8 cellular contexts compared by ENCODE assay signal in genomic region chr1:181479137-181479745, GRCh38. TPM values are rescaled to one million over a fixed set of nuclear protein-coding genes. Genes with fewer than 3 reads are reported as not detected.
DNase-seq lines count a peak whose midpoint lies in the region; ATAC-seq and FAIRE-seq lines count a peak whose summit lies in the region.

No MANE protein-coding gene starts in this region.

- H3K4me1 Mint-ChIP-seq in activated naive CD8-positive, alpha-beta T cell treated with anti-CD3 and anti-CD28 coated beads, Interleukin-2, amount 50 U/mL, for 24 hours: peaks cover 7% of the 10 kb centered on the region

- intact Hi-C loops in left cardiac atrium (cut with DNase I): loop anchor here in 1 of 2 donors (1.0 to 5.0 kb wide), 3 partner anchors 197 to 603 kb away; no protein-coding TSS in a partner anchor

- peak; percentile 58 for ATAC-seq in activated naive CD8-positive, alpha-beta T cell treated with anti-CD3 and anti-CD28 coated beads, Interleukin-2, amount 50 U/mL, for 24 hours
- ATAC-seq in left cardiac atrium (peak; percentile 88 to 91), HG02623 (IDR thresholded peaks at IDR 0.05; ENCODE audit: unreplicated experiment) (no peak)

- no peak overlapping the region for H3K27ac Mint-ChIP-seq in activated naive CD8-positive, alpha-beta T cell treated with anti-CD3 and anti-CD28 coated beads, Interleukin-2, amount 50 U/mL, for 24 hours

- H3K27me3 Mint-ChIP-seq in activated naive CD8-positive, alpha-beta T cell treated with anti-CD3 and anti-CD28 coated beads, Interleukin-2, amount 50 U/mL, for 24 hours: peaks cover 31% of the 10 kb centered on the region

- no peaks in the 10 kb centered on the region for H3K9me3 Mint-ChIP-seq in activated naive CD8-positive, alpha-beta T cell treated with anti-CD3 and anti-CD28 coated beads, Interleukin-2, amount 50 U/mL, for 24 hours

- DNase-seq in DMS 273 treated with DMSO at 0.1 percent for 48 hours (lab: John Stamatoyannopoulos, UW) (peak; percentile 11), GM19239 (ENCODE audit: insufficient read length, low spot score) (peak; percentile 66), HK-2 (ENCODE audit: unreplicated experiment) (peak; percentile 22), NCI-H748 (lab: John Stamatoyannopoulos, UW; ENCODE audit: unreplicated experiment) (peak; percentile 62), left cardiac atrium (peak; percentile 43), renal cortical epithelial cell (ENCODE audit: low read depth) (peak; percentile 65)
- peak; percentile 10 for DNase-seq in activated naive CD8-positive, alpha-beta T cell treated with anti-CD3 and anti-CD28 coated beads, Interleukin-2, amount 50 U/mL, for 24 hours

- no peak overlapping the region for H3K4me3 Mint-ChIP-seq in activated naive CD8-positive, alpha-beta T cell treated with anti-CD3 and anti-CD28 coated beads, Interleukin-2, amount 50 U/mL, for 24 hours

- no peaks in the 10 kb centered on the region for H3K36me3 Mint-ChIP-seq in activated naive CD8-positive, alpha-beta T cell treated with anti-CD3 and anti-CD28 coated beads, Interleukin-2, amount 50 U/mL, for 24 hours (ENCODE audit: low read depth)

- FAIRE-seq in GM19239 (lab: Jason Lieb, UNC): peak; percentile 99

RNA-seq across cellular contexts. Expression of gene CACNA1E, which starts 4.1 kb away (rescaled TPM):
- 1 to 10 TPM in 1 of 2 donors, under 1 TPM in 1; 0.55 to 1.3 TPM for total RNA-seq in left cardiac atrium
- 0.35 TPM in 1 of 2 replicates, not detected in the other for total RNA-seq in renal cortical epithelial cell

Comparison
In these comparisons a context has a peak if more than half of its experiments do, and no peak if none do; other contexts are left out.
1. DNase-seq: peak in every context shown above with its lines; median percentile 66 in GM19239; 65 in renal cortical epithelial cell; 62 in NCI-H748; 43 in left cardiac atrium; 22 in HK-2; 11 in DMS 273 treated with DMSO at 0.1 percent for 48 hours; 10 in activated naive CD8-positive, alpha-beta T cell treated with anti-CD3 and anti-CD28 coated beads, Interleukin-2, amount 50 U/mL, for 24 hours.